In genomic region chr13:74040200-74040599, GRCh38 we compare ENCODE assay signal across 8 cellular contexts.
DNase-seq lines count a peak whose midpoint lies in the region; ATAC-seq, FAIRE-seq and TF ChIP-seq lines count a peak whose summit lies in the region.

No MANE protein-coding gene starts in this region.

- POLR2A ChIA-PET in activated B cell treated with CpG ODN at 0.5 μM for 24 hours (lab: Charles Lee) = no interaction called here

- H3K9me3 Mint-ChIP-seq in activated B cell treated with CpG ODN at 0.5 μM for 24 hours = no peaks in the 10 kb centered on the region

- H3K4me3 Mint-ChIP-seq in activated B cell treated with CpG ODN at 0.5 μM for 24 hours = no peak overlapping the region

- DNase-seq in activated effector memory CD4-positive, alpha-beta T cell treated with anti-CD3 and anti-CD28 coated beads, Interleukin-2, amount 50 U/mL, for 16 hours = peak; percentile 68
- DNase-seq in activated effector memory CD4-positive, alpha-beta T cell treated with Interleukin-2 at 50 U/mL for 16 hours = no peak
- DNase-seq in H54 (ENCODE audit: insufficient read length, low spot score) = peak; percentile 30
- DNase-seq in Kasumi-1 (lab: John Stamatoyannopoulos, UW) = peak; percentile 39 to 46
- DNase-seq in activated B cell treated with CpG ODN at 0.5 μM for 24 hours = no peak
- DNase-seq in right cardiac atrium = peak; percentile 43 to 77 (median 58)
- peak; percentile 12 to 29 for DNase-seq in stimulated activated CD4-positive, alpha-beta T cell treated with anti-CD3 and anti-CD28 coated beads, Interleukin-4, amount 100 ng/mL, for 48 hours (ENCODE audit: low read depth in 2 of 2)
- no peak for DNase-seq in hippocampal formation (lab: John Stamatoyannopoulos, UW)

- no peak for TF ChIP-seq POLR2A in H54 (IDR thresholded peaks at IDR 0.05; ENCODE audit: low read depth, low read length)

- CTCF ChIA-PET in activated B cell treated with CpG ODN at 0.5 μM for 24 hours (lab: Charles Lee) = interaction anchor here (0.7 to 1.4 kb wide), 4 partner anchors 9 to 247 kb away, joined by 3 read pairs; no protein-coding TSS in a partner anchor

- FAIRE-seq in H54 (lab: Jason Lieb, UNC) = peak; percentile 76

- no peak overlapping the region for H3K27ac ChIP-seq in right cardiac atrium (ENCODE audit: low read length)

- intact Hi-C loops in activated B cell treated with CpG ODN at 0.5 μM for 24 hours (cut with micrococcal nuclease) = loop anchor here (1.0 kb wide), 1 partner anchor 205 kb away; no protein-coding TSS in a partner anchor
- intact Hi-C loops in right cardiac atrium (cut with DNase I) = no loop called here

- H3K27me3 Mint-ChIP-seq in activated B cell treated with CpG ODN at 0.5 μM for 24 hours = no peaks in the 10 kb centered on the region

- no peaks in the 10 kb centered on the region for H3K27me3 ChIP-seq in right cardiac atrium (ENCODE audit: control insufficient read depth, insufficient read depth)

- peaks cover 8% of the 10 kb centered on the region for H3K36me3 Mint-ChIP-seq in activated B cell treated with CpG ODN at 0.5 μM for 24 hours (ENCODE audit: low read depth)

- ATAC-seq in activated B cell treated with CpG ODN at 0.5 μM for 24 hours (ENCODE audit: low read depth) (peak; percentile 80), right cardiac atrium (peak; percentile 73 to 86)

- H3K4me1 ChIP-seq in right cardiac atrium (ENCODE audit: control insufficient read depth, insufficient read depth, low read length) = peaks cover 3% of the 10 kb centered on the region

- no peak overlapping the region for H3K27ac Mint-ChIP-seq in activated B cell treated with CpG ODN at 0.5 μM for 24 hours

- H3K9me3 ChIP-seq in right cardiac atrium (ENCODE audit: control insufficient read depth, low read length) = no peaks in the 10 kb centered on the region

- 59% methylated on average over 4 of the region's 4 CpGs for WGBS in right cardiac atrium

- no peak overlapping the region for H3K4me3 ChIP-seq in right cardiac atrium (ENCODE audit: low read length)

- TF ChIP-seq CTCF in activated B cell treated with CpG ODN at 0.5 μM for 24 hours (IDR thresholded peaks at IDR 0.05) = no peak

- peaks cover 55% of the 10 kb centered on the region for H3K4me1 Mint-ChIP-seq in activated B cell treated with CpG ODN at 0.5 μM for 24 hours

Comparison
In these comparisons a context has a peak if more than half of its experiments do, and no peak if none do; other contexts are left out.
1. DNase-seq: peak in activated effector memory CD4-positive, alpha-beta T cell treated with anti-CD3 and anti-CD28 coated beads, Interleukin-2, amount 50 U/mL, for 16 hours (single experiment), H54 (single experiment), Kasumi-1 (2 of 2), right cardiac atrium (3 of 3) and stimulated activated CD4-positive, alpha-beta T cell treated with anti-CD3 and anti-CD28 coated beads, Interleukin-4, amount 100 ng/mL, for 48 hours (2 of 2); none in activated effector memory CD4-positive, alpha-beta T cell treated with Interleukin-2 at 50 U/mL for 16 hours (single experiment), activated B cell treated with CpG ODN at 0.5 μM for 24 hours (single experiment) and hippocampal formation (0 of 2).